30 cellular contexts compared by ENCODE assay signal in the genomic region with DNA sequence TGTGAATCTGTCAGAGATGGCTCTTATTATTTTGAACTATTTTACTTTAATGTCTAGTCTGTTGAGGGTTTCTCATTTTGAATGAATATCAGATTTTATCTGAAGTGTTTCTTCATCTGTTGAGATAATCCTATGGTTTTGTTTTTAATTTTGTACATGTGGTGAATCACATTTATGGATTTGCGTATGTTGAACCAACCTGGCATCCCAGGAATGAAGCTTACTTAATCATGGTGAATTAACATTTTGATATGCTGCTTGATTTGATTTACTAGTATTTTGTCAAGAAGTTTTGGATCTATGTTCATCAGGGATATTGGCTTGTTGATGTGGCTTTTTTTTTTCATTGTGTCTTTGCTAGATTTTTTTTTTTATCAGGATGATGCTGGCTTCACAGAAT.
"Had no signal": no experiment of that assay in that cellular context is flagged by ENCODE, and none has a peak within 500 bp of the region (broad histone marks: within the 10 kb centered on the region; RNA-seq: fewer than 3 reads in every experiment).

No MANE protein-coding gene starts in this region.

- H3K4me1 Mint-ChIP-seq: nephron; stimulated activated naive B cell treated with anti-CD40 and anti-IgM and Interleukin-4, amounts not matched to agents 10 μg/mL and 1 μg/mL and 100 μg/mL, for 72 hours had no signal

- H3K27ac ChIP-seq: colonic mucosa, dorsolateral prefrontal cortex, heart right ventricle, left lung, lower lobe of right lung, right lobe of liver, stomach, thyroid gland, upper lobe of left lung, vagina, VCaP had no signal

- ATAC-seq: heart right ventricle; left lung; lower lobe of right lung; right lobe of liver; stimulated activated naive B cell treated with anti-CD40 and anti-IgM and Interleukin-4, amounts not matched to agents 10 μg/mL and 1 μg/mL and 100 μg/mL, for 72 hours had no signal

- H3K36me3 Mint-ChIP-seq: activated CD4-positive, alpha-beta memory T cell treated with anti-CD3 and anti-CD28 coated beads for 36 hours; stimulated activated naive B cell treated with anti-CD40 and anti-IgM and Interleukin-4, amounts not matched to agents 10 μg/mL and 1 μg/mL and 100 μg/mL, for 72 hours had no signal

- H3K27ac Mint-ChIP-seq: activated CD4-positive, alpha-beta memory T cell treated with anti-CD3 and anti-CD28 coated beads for 36 hours; activated T-cell treated with anti-CD3 and anti-CD28 coated beads, Interleukin-2, amount 50 U/mL, for 24 hours; nephron; stimulated activated naive B cell treated with anti-CD40 and anti-IgM and Interleukin-4, amounts not matched to agents 10 μg/mL and 1 μg/mL and 100 μg/mL, for 72 hours; T-helper 1 cell treated with Interleukin-12 subunit alpha and Interleukin-12 subunit beta and Interleukin-4 antibody, amounts not matched to agents 30 μg/mL and 1 μg/mL, for 36 hours had no signal

- DNase-seq: activated CD4-positive, alpha-beta memory T cell treated with anti-CD3 and anti-CD28 coated beads for 36 hours; activated CD4-positive, alpha-beta T cell treated with anti-CD3 and anti-CD28 coated beads for 4 hours; activated CD8-positive, alpha-beta memory T cell treated with anti-CD3 and anti-CD28 coated beads, Interleukin-2, amount 50 U/mL, for 48 hours; activated gamma-delta T cell; activated naive CD4-positive, alpha-beta T cell treated with anti-CD3 and anti-CD28 coated beads, Interleukin-2, amount 50 U/mL, for 16 hours; activated T-cell treated with anti-CD3 and anti-CD28 coated beads, Interleukin-2, amount 50 U/mL, for 24 hours; anterior cingulate cortex; colonic mucosa; dorsolateral prefrontal cortex; effector memory CD4-positive, alpha-beta T cell; erythroblast; foreskin melanocyte; heart right ventricle; left lung; lower lobe of right lung; mesendoderm; posterior cingulate gyrus; right lobe of liver; small intestine; stimulated activated CD4-positive, alpha-beta T cell treated with anti-CD3 and anti-CD28 coated beads, Interleukin-4, amount 100 ng/mL, for 24 hours; stimulated activated naive B cell treated with anti-CD40 and anti-IgM and Interleukin-4, amounts not matched to agents 10 μg/mL and 1 μg/mL and 100 μg/mL, for 72 hours; stomach; SW 1271; T-helper 9 cell; thyroid gland; upper lobe of left lung had no signal

- H3K9me3 ChIP-seq: colonic mucosa, lower lobe of right lung, right lobe of liver, stomach, thyroid gland, upper lobe of left lung, vagina had no signal

- H3K4me3 ChIP-seq: colonic mucosa, dorsolateral prefrontal cortex, heart right ventricle, left lung, lower lobe of right lung, right lobe of liver, stomach, thyroid gland, upper lobe of left lung, vagina had no signal

- H3K4me1 ChIP-seq: colonic mucosa, heart right ventricle, left lung, lower lobe of right lung, right lobe of liver, stomach, thyroid gland, upper lobe of left lung, vagina had no signal

- H3K36me3 ChIP-seq: colonic mucosa, heart right ventricle, left lung, lower lobe of right lung, right lobe of liver, stomach, thyroid gland, upper lobe of left lung, vagina had no signal

- H3K4me3 Mint-ChIP-seq: activated CD4-positive, alpha-beta memory T cell treated with anti-CD3 and anti-CD28 coated beads for 36 hours; activated T-cell treated with anti-CD3 and anti-CD28 coated beads, Interleukin-2, amount 50 U/mL, for 24 hours; nephron; stimulated activated naive B cell treated with anti-CD40 and anti-IgM and Interleukin-4, amounts not matched to agents 10 μg/mL and 1 μg/mL and 100 μg/mL, for 72 hours; T-helper 1 cell treated with Interleukin-12 subunit alpha and Interleukin-12 subunit beta and Interleukin-4 antibody, amounts not matched to agents 30 μg/mL and 1 μg/mL, for 36 hours had no signal

- H3K27me3 Mint-ChIP-seq: activated CD4-positive, alpha-beta memory T cell treated with anti-CD3 and anti-CD28 coated beads for 36 hours; activated T-cell treated with anti-CD3 and anti-CD28 coated beads, Interleukin-2, amount 50 U/mL, for 24 hours; stimulated activated naive B cell treated with anti-CD40 and anti-IgM and Interleukin-4, amounts not matched to agents 10 μg/mL and 1 μg/mL and 100 μg/mL, for 72 hours had no signal

- H3K27me3 ChIP-seq: colonic mucosa, dorsolateral prefrontal cortex, heart right ventricle, left lung, right lobe of liver, stomach, thyroid gland, upper lobe of left lung, vagina had no signal
